In the genomic region with DNA sequence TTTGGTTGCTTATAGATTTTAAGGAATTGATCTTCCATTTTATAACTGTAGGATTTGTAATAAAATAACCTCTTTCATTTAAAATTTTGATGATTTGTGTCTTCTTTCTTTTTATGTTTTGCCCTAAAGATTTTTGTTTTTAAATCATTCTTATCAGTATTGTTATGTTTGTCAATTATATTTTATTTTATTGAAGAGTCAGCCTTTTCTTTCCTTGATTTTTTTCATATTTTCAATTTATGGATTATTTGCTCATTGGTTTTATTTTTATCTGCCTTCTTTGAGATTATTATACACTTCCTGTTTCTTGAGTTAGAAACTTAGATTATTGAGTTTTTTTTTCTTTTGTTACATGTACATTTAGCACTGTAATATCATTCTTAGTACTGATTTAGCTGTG, we compare ENCODE assay signal across 23 cellular contexts.
"Had no signal": no experiment of that assay in that cellular context is flagged by ENCODE, and none has a peak within 500 bp of the region (broad histone marks: within the 10 kb centered on the region; RNA-seq: fewer than 3 reads in every experiment).

No MANE protein-coding gene starts in this region.

- H3K4me3 Mint-ChIP-seq: dendritic cell treated with granulocyte-macrophage colony-stimulating factor and Interleukin-4, amounts not matched to agents 40 ng/mL and 50 ng/mL, for 4 days; effector memory CD8-positive, alpha-beta T cell; endodermal cell; immature natural killer cell had no signal

- H3K27ac ChIP-seq: coronary artery, epithelial cell of prostate, esophagus squamous epithelium, gastroesophageal sphincter, heart left ventricle, hepatocyte, left lung, lower lobe of right lung had no signal

- H3K4me3 ChIP-seq: coronary artery, esophagus squamous epithelium, gastroesophageal sphincter, heart left ventricle, hepatocyte, left lung, lower lobe of right lung had no signal

- H3K4me1 ChIP-seq: esophagus squamous epithelium, gastroesophageal sphincter, heart left ventricle, left lung, lower lobe of right lung had no signal

- H3K36me3 ChIP-seq: esophagus squamous epithelium, gastroesophageal sphincter, heart left ventricle, left lung, lower lobe of right lung had no signal

- H3K27me3 ChIP-seq: esophagus squamous epithelium, gastroesophageal sphincter, heart left ventricle, hepatocyte, left lung had no signal

- ATAC-seq: effector memory CD8-positive, alpha-beta T cell; esophagus mucosa; gastroesophageal sphincter; heart left ventricle; left cardiac atrium; left lung; left ventricle myocardium superior; lower lobe of right lung had no signal

- H3K27ac Mint-ChIP-seq: dendritic cell treated with granulocyte-macrophage colony-stimulating factor and Interleukin-4, amounts not matched to agents 40 ng/mL and 50 ng/mL, for 4 days; effector memory CD8-positive, alpha-beta T cell; endodermal cell; immature natural killer cell had no signal

- H3K4me2 ChIP-seq: hepatocyte had no signal

- H3K9me3 Mint-ChIP-seq: dendritic cell treated with granulocyte-macrophage colony-stimulating factor and Interleukin-4, amounts not matched to agents 40 ng/mL and 50 ng/mL, for 4 days; endodermal cell had no signal

- H3K9me3 ChIP-seq: esophagus squamous epithelium, gastroesophageal sphincter, heart left ventricle, lower lobe of right lung had no signal

- H3K4me1 Mint-ChIP-seq: endodermal cell, immature natural killer cell had no signal

- H2AFZ ChIP-seq: hepatocyte had no signal

- H3K27me3 Mint-ChIP-seq: dendritic cell treated with granulocyte-macrophage colony-stimulating factor and Interleukin-4, amounts not matched to agents 40 ng/mL and 50 ng/mL, for 4 days; effector memory CD8-positive, alpha-beta T cell had no signal

- DNase-seq: effector CD8-positive, alpha-beta T cell; effector memory CD8-positive, alpha-beta T cell; endodermal cell; erythroblast; esophagus squamous epithelium; foreskin fibroblast; foreskin melanocyte; heart left ventricle; hypothalamus; immature natural killer cell; islet precursor cell; left cardiac atrium; left lung; left ventricle myocardium superior; lower lobe of right lung; mesendoderm; midbrain had no signal

- H3K79me2 ChIP-seq: hepatocyte had no signal
